Comparison of ENCODE assay signal across 8 cellular contexts in genomic region chr6:158207452-158207788, GRCh38. TPM values are rescaled to one million over a fixed set of nuclear protein-coding genes. Genes with fewer than 3 reads are reported as not detected.
DNase-seq lines count a peak whose midpoint lies in the region; ATAC-seq and TF ChIP-seq lines count a peak whose summit lies in the region.

No MANE protein-coding gene starts in this region.

- peak; percentile 87 for ATAC-seq in HG03039 (IDR thresholded peaks at IDR 0.05; ENCODE audit: unreplicated experiment)

- TF ChIP-seq POLR2A in esophagus squamous epithelium (IDR thresholded peaks at IDR 0.05): no peak

- no peaks in the 10 kb centered on the region for H3K36me3 ChIP-seq in esophagus squamous epithelium

- intact Hi-C loops in esophagus squamous epithelium (cut with DNase I): no loop called here

- TF ChIP-seq CTCF in coronary artery (IDR thresholded peaks at IDR 0.05) (no peak), esophagus squamous epithelium (IDR thresholded peaks at IDR 0.05) (no peak)

- peak; percentile 40 for DNase-seq in activated CD4-positive, alpha-beta T cell treated with anti-CD3 and anti-CD28 coated beads for 48 hours
- DNase-seq in activated CD4-positive, alpha-beta T cell treated with anti-CD3 and anti-CD28 coated beads for 1 hour: no peak
- DNase-seq in activated T-cell treated with anti-CD3 and anti-CD28 coated beads, Interleukin-2, amount 50 U/mL, for 48 hours: peak; percentile 48 to 50
- peak in 2 of 3 experiments; percentile 18 to 37 for DNase-seq in stimulated activated CD4-positive, alpha-beta T cell treated with anti-CD3 and anti-CD28 coated beads, TNF-alpha, amount 100 ng/mL, for 24 hours (ENCODE audit: low read depth in 3 of 3)
- DNase-seq in middle frontal gyrus (ENCODE audit: extremely low spot score, low spot score) (no peak), coronary artery (ENCODE audit: low spot score) (no peak), esophagus squamous epithelium (lab: John Stamatoyannopoulos, UW) (no peak)

- H3K27ac ChIP-seq in coronary artery: no peak overlapping the region
- no peak overlapping the region for H3K27ac ChIP-seq in esophagus squamous epithelium

- peaks cover 0 to 6% (median 0%) of the 10 kb centered on the region in 4 donors for H3K27me3 ChIP-seq in esophagus squamous epithelium

- H3K4me3 ChIP-seq in coronary artery: no peak overlapping the region
- H3K4me3 ChIP-seq in esophagus squamous epithelium: no peak overlapping the region

- peaks cover 0 to 8% (median 0%) of the 10 kb centered on the region in 3 donors for H3K4me1 ChIP-seq in esophagus squamous epithelium

- H3K9me3 ChIP-seq in esophagus squamous epithelium: no peaks in the 10 kb centered on the region

- 25 to 37% methylated on average over 3 of the region's 3 CpGs for WGBS in esophagus squamous epithelium, 2 donors

RNA-seq across cellular contexts. Expression of gene GTF2H5, which starts 39.3 kb away (rescaled TPM):
- total RNA-seq in esophagus squamous epithelium: 1 to 10 TPM; 2.5 to 6.2 (median 3.5) TPM

RNA-seq across cellular contexts. Expression of gene SERAC1, which starts 39.4 kb away (rescaled TPM):
- total RNA-seq in esophagus squamous epithelium: 10 to 100 TPM in 2 of 4 donors, 1 to 10 TPM in 2; 5.2 to 14.9 (median 10.1) TPM

Comparison
In these comparisons a context has a peak if more than half of its experiments do, and no peak if none do; other contexts are left out.
1. DNase-seq: peak in activated CD4-positive, alpha-beta T cell treated with anti-CD3 and anti-CD28 coated beads for 48 hours (single experiment), activated T-cell treated with anti-CD3 and anti-CD28 coated beads, Interleukin-2, amount 50 U/mL, for 48 hours (2 of 2) and stimulated activated CD4-positive, alpha-beta T cell treated with anti-CD3 and anti-CD28 coated beads, TNF-alpha, amount 100 ng/mL, for 24 hours (2 of 3); none in activated CD4-positive, alpha-beta T cell treated with anti-CD3 and anti-CD28 coated beads for 1 hour (single experiment), middle frontal gyrus (single experiment), coronary artery (single experiment) and esophagus squamous epithelium (single experiment).